In the genomic region with DNA sequence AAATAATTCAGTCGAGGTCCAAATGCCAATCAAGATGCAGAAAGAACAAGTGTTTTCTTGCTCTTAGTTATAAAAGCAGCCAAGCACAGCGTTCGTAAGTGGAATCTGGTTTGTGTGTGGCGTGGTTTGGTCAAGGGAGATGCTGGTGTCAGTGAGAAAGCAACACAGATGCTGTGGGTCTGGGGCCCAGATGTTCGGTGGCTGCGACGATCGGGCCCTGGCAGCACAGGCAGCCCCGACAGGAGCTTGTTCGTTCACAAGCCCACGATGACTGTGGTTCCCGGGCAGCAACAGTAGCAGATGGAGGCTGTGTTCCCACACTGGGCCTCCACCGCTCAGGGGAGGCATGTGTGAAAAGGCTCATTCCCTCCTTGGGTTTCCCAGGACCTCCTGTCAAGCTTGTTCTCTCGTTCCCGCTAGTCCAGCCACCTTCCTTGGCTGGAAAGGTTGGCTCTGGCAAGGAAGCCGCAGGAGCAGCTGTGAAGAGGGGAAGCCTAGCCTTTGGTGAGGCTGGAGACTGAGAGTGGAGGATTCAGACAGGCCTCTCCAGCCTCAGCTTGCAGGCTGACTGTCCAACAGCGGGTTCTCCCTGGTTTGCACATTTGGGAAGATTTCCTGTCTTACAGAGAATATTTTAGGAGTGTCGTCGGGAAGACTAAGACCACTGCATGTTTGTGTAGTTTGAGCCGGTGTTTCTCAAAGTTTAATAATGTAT, we compare ENCODE assay signal across 20 cellular contexts.
DNase-seq lines count a peak whose midpoint lies in the region; ATAC-seq and TF ChIP-seq lines count a peak whose summit lies in the region.
"Had no signal": no experiment of that assay in that cellular context is flagged by ENCODE, and none has a peak within 500 bp of the region (broad histone marks: within the 10 kb centered on the region; RNA-seq: fewer than 3 reads in every experiment).

No MANE protein-coding gene starts in this region.

- H2AK9ac ChIP-seq in IMR-90 (replicated peaks; ENCODE audit: low read depth, low read length, poor library complexity): peak overlapping the region; percentile 7

- H4K91ac ChIP-seq in IMR-90 (ENCODE audit: insufficient read depth, low read depth, low read length): no peak overlapping the region
- H4K91ac ChIP-seq in trophoblast cell (ENCODE audit: low read depth, low read length): no peak overlapping the region

- H2BK12ac ChIP-seq in trophoblast cell (ENCODE audit: low read length): no peak overlapping the region

- H3K14ac ChIP-seq in IMR-90 (replicated peaks; ENCODE audit: low read depth, low read length) (no peak overlapping the region), trophoblast cell (ENCODE audit: low read length) (no peak overlapping the region)

- H3K23ac ChIP-seq in IMR-90 (ENCODE audit: low read depth, low read length) (no peak overlapping the region), trophoblast cell (ENCODE audit: low read length) (no peak overlapping the region)

- no peaks in the 10 kb centered on the region for H3K36me3 ChIP-seq in IMR-90 (ENCODE audit: control insufficient read depth, insufficient read depth, low read length)
- H3K36me3 ChIP-seq in trophoblast cell (ENCODE audit: control insufficient read depth in 1 of 2, insufficient read depth in 2 of 2, low read length in 2 of 2): no peaks in the 10 kb centered on the region
- H3K36me3 ChIP-seq: SJSA1 had no signal

- H3K4ac ChIP-seq in IMR-90 (ENCODE audit: low read depth, low read length) (no peak overlapping the region), trophoblast cell (ENCODE audit: low read depth, low read length) (no peak overlapping the region)

- H3K79me1 ChIP-seq in IMR-90 (ENCODE audit: low read depth in 1 of 2, low read length in 2 of 2) (no peaks in the 10 kb centered on the region), trophoblast cell (ENCODE audit: low read length) (no peaks in the 10 kb centered on the region)

- WGBS in IMR-90 (ENCODE audit: extremely low coverage in 2 of 2, insufficient read length in 1 of 2), 2 experiments: 86% methylated on average over 8 of the region's 20 CpGs; no CpG with 5 or more reads in 1 of the 2 experiments
- no CpG with 5 or more reads among the region's 20 CpGs for WGBS in trophoblast cell (ENCODE audit: extremely low coverage, insufficient coverage, insufficient read length)

- ATAC-seq in IMR-90 (ENCODE audit: low read depth) (no peak), SK-N-SH treated with all-trans-retinoic acid at 6 μM for 48 hours (no peak; the same call in 2 of the 3 replicates)

- H3K56ac ChIP-seq in IMR-90 (ENCODE audit: extremely low read depth, insufficient read depth, low read length): no peak overlapping the region

- H3K27ac ChIP-seq in IMR-90 (ENCODE audit: insufficient read depth, low read length): no peak overlapping the region
- H3K27ac ChIP-seq in trophoblast cell (ENCODE audit: low read depth, low read length): no peak overlapping the region
- H3K27ac ChIP-seq: 22Rv1, SJSA1 had no signal

- H4K12ac ChIP-seq in trophoblast cell (ENCODE audit: low read depth, low read length): no peak overlapping the region

- POLR2A ChIA-PET in IMR-90 (lab: Charles Lee; ENCODE audit: unreplicated experiment): no interaction called here

- DNase-seq in DMS53 (lab: John Stamatoyannopoulos, UW): peak; percentile 7
- DNase-seq in DMS53 treated with DMSO at 0.1 percent for 48 hours (lab: John Stamatoyannopoulos, UW; ENCODE audit: unreplicated experiment): no peak
- DNase-seq in IMR-90: no peak
- no peak for DNase-seq in trophoblast cell
- DNase-seq in NCI-H1930 (lab: John Stamatoyannopoulos, UW): no peak
- no peak for DNase-seq in NCI-H1417 treated with DMSO at 0.1 percent for 48 hours (lab: John Stamatoyannopoulos, UW)
- no peak for DNase-seq in OCI-M2 (lab: John Stamatoyannopoulos, UW; ENCODE audit: unreplicated experiment)
- DNase-seq: Calu3, GOT3, HCEC 1CT, NCI-H1436, NCI-H187 treated with DMSO at 0.1 percent for 48 hours, NCI-H2107, NCI-H2227 treated with DMSO at 0.1 percent for 48 hours, NCI-H510A, Right ventricle myocardium superior, RPMI8226 had no signal

- CTCF ChIA-PET in IMR-90 (lab: Yijun Ruan, JAX): no interaction called here

- H2BK120ac ChIP-seq in IMR-90 (ENCODE audit: low read depth, low read length) (no peak overlapping the region), trophoblast cell (ENCODE audit: insufficient read depth, low read length, poor library complexity) (no peak overlapping the region)

- peaks cover 4% of the 10 kb centered on the region for H3K27me3 ChIP-seq in IMR-90 (ENCODE audit: control insufficient read depth, insufficient read depth, low read length)
- no peaks in the 10 kb centered on the region for H3K27me3 ChIP-seq in trophoblast cell (ENCODE audit: insufficient read depth, low read length)
- H3K27me3 ChIP-seq: SJSA1 had no signal

- no peak overlapping the region for H3K9ac ChIP-seq in IMR-90 (ENCODE audit: low read depth, low read length)
- H3K9ac ChIP-seq in trophoblast cell (ENCODE audit: low read length): no peak overlapping the region

- no peak for TF ChIP-seq CTCF in IMR-90 (conservative IDR thresholded peaks at IDR 0.05; ENCODE audit: low read depth, low read length)

- TF ChIP-seq RAD21 in IMR-90 (IDR thresholded peaks at IDR 0.05; ENCODE audit: low read length): no peak

- intact Hi-C loops in IMR-90 (cut with micrococcal nuclease): no loop called here

- TF ChIP-seq POLR2A in IMR-90 (IDR thresholded peaks at IDR 0.05; ENCODE audit: low read depth, low read length): no peak

- no peak overlapping the region for H4K5ac ChIP-seq in IMR-90 (ENCODE audit: low read depth, low read length)

- peak overlapping the region; percentile 52 for H2AFZ ChIP-seq in IMR-90 (replicated peaks; ENCODE audit: low read length, poor library complexity)
- H2AFZ ChIP-seq in trophoblast cell (ENCODE audit: insufficient read depth, low read length, poor library complexity): peak overlapping the region; percentile 23

- H4K8ac ChIP-seq in IMR-90 (ENCODE audit: low read depth in 2 of 2, low read length in 2 of 2) (no peak overlapping the region), trophoblast cell (ENCODE audit: low read depth, low read length) (no peak overlapping the region)

- H2BK20ac ChIP-seq in IMR-90 (ENCODE audit: low read depth, low read length): no peak overlapping the region

- H2BK15ac ChIP-seq in IMR-90 (ENCODE audit: low read depth, low read length): no peak overlapping the region

- H3K18ac ChIP-seq in IMR-90 (ENCODE audit: low read depth, low read length): no peak overlapping the region
- no peak overlapping the region for H3K18ac ChIP-seq in trophoblast cell (ENCODE audit: low read length)

- H3K4me3 ChIP-seq in IMR-90 (ENCODE audit: insufficient read depth, low read depth, low read length) (no peak overlapping the region), trophoblast cell (ENCODE audit: low read depth, low read length) (no peak overlapping the region)
- H3K4me3 ChIP-seq: SJSA1 had no signal

- H3K9me3 ChIP-seq in IMR-90 (ENCODE audit: control insufficient read depth, insufficient read depth, low read length) (no peaks in the 10 kb centered on the region; the same call in 1 of the 2 replicates), trophoblast cell (ENCODE audit: insufficient read depth, low read depth, low read length) (no peaks in the 10 kb centered on the region)
- H3K9me3 ChIP-seq: SJSA1 had no signal

- H3K4me2 ChIP-seq in IMR-90 (ENCODE audit: low read depth, low read length): no peak overlapping the region
- H3K4me2 ChIP-seq in trophoblast cell (ENCODE audit: low read length): no peak overlapping the region

- H3K9me1 ChIP-seq in IMR-90 (ENCODE audit: insufficient read depth, low read length): no peaks in the 10 kb centered on the region

- in situ Hi-C loops in IMR-90 (cut with MboI; ENCODE audit: low sequenced_read_pairs): no loop called here

- dilution Hi-C loops in IMR-90 (cut with HindIII; ENCODE audit: low sequenced_read_pairs, unreplicated experiment): no loop called here

- H2AK5ac ChIP-seq in IMR-90 (ENCODE audit: low read depth, low read length): no peak overlapping the region
- no peak overlapping the region for H2AK5ac ChIP-seq in trophoblast cell (ENCODE audit: low read length)

- H3K79me2 ChIP-seq in trophoblast cell (ENCODE audit: control insufficient read depth, insufficient read depth, low read length, poor library complexity): no peaks in the 10 kb centered on the region

- no peaks in the 10 kb centered on the region for H3K4me1 ChIP-seq in IMR-90 (ENCODE audit: control insufficient read depth, insufficient read depth, low read length)
- H3K4me1 ChIP-seq in trophoblast cell (ENCODE audit: control insufficient read depth in 1 of 2, insufficient read depth in 2 of 2, low read length in 2 of 2): peaks cover 2 to 3% of the 10 kb centered on the region in 2 experiments
- H3K4me1 ChIP-seq: SJSA1 had no signal

- BruUV-seq in IMR-90 (replicated peaks; lab: Mats Ljungman, UMichigan): no TSS peak

- H4K20me1 ChIP-seq in IMR-90 (ENCODE audit: insufficient read depth, low read length): no peaks in the 10 kb centered on the region

- H2BK5ac ChIP-seq in IMR-90 (ENCODE audit: low read depth, low read length, poor library complexity, severe bottlenecking) (no peak overlapping the region), trophoblast cell (ENCODE audit: low read depth, low read length, poor library complexity) (no peak overlapping the region)

TF ChIP-seq in IMR-90, 13 proteins besides CTCF, POLR2A, EP300 and RAD21:
- no peak for TF ChIP-seq MAFK (IDR thresholded peaks at IDR 0.05; ENCODE audit: low read depth, low read length)
- no peak for TF ChIP-seq SMC3 (IDR thresholded peaks at IDR 0.05; ENCODE audit: low read depth, low read length)
TF ChIP-seq in IMR-90: peak in this region for 0.

TF ChIP-seq in SK-N-SH treated with all-trans-retinoic acid at 6 μM for 48 hours, 23 proteins besides CTCF, POLR2A, EP300 and RAD21 (continues in another document):
- TF ChIP-seq SNAI2 (CRISPR knock-in tag; IDR thresholded peaks at IDR 0.05): no peak
